Comparison of ENCODE assay signal across 8 cellular contexts in the genomic region with DNA sequence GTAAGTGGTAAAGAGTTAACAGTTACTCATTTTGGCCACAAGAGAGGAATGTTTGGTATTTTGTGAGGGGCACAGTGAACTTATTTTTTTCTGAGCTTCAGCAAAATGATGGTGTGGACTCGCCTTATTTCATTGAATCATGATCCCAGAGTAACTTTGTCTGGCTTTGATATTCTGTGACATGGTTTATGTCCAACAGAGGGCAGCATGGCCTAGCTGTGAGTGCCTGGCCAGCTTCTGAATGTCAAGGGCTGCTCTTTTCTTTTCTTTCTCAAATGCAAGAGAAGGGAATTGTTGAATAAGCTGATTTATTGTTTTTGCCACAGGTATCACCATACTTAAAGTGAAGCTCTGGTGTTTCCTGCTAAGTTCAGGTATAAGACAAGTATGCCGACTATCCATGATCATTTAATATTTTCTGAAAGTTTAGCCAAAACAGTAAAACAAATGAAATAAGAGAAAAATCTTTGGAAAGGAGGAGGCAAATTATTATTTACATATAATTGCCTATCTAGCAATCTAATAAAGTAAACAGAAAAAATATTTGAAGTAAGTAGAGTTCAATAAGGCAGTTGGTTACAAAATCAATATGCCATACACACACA. TPM values are rescaled to one million over a fixed set of nuclear protein-coding genes. Genes with fewer than 3 reads are reported as not detected.
DNase-seq lines count a peak whose midpoint lies in the region; ATAC-seq and TF ChIP-seq lines count a peak whose summit lies in the region.

No MANE protein-coding gene starts in this region.

- H3K9me3 ChIP-seq in esophagus muscularis mucosa (no peaks in the 10 kb centered on the region), neural cell (ENCODE audit: low read length) (no peaks in the 10 kb centered on the region), uterus (no peaks in the 10 kb centered on the region)

- H4K20me1 ChIP-seq in neural cell (ENCODE audit: insufficient read depth), result no peaks in the 10 kb centered on the region

- TF ChIP-seq CTCF in C4-2B (conservative IDR thresholded peaks at IDR 0.05) (peak; percentile 81), esophagus muscularis mucosa (IDR thresholded peaks at IDR 0.05) (peak; percentile 31 to 59 (median 44)), neural cell (IDR thresholded peaks at IDR 0.05; ENCODE audit: poor library complexity, severe bottlenecking) (peak; percentile 80), uterus (IDR thresholded peaks at IDR 0.05) (peak in 2 of 4 experiments; percentile 11 to 19)

- H3K4me2 ChIP-seq in neural cell (ENCODE audit: low read length), result no peak overlapping the region

- no peak for TF ChIP-seq POLR2A in esophagus muscularis mucosa (IDR thresholded peaks at IDR 0.05; ENCODE audit: low read depth)
- TF ChIP-seq POLR2A in uterus (IDR thresholded peaks at IDR 0.05), result no peak

- ATAC-seq in GM19452 (IDR thresholded peaks at IDR 0.05; ENCODE audit: unreplicated experiment), result no peak
- no peak for ATAC-seq in HG02938 (IDR thresholded peaks at IDR 0.05; ENCODE audit: unreplicated experiment)

- intact Hi-C loops in esophagus muscularis mucosa (cut with DNase I), result no loop called here
- intact Hi-C loops in uterus (cut with DNase I; ENCODE audit: low total_unique reads), result no loop called here

- WGBS in esophagus muscularis mucosa, result 78% methylated on average over 2 of the region's 2 CpGs

- peaks cover 5% of the 10 kb centered on the region for H3F3A ChIP-seq in neural cell (ENCODE audit: insufficient read depth, low read length, poor library complexity, severe bottlenecking)

- no peak overlapping the region for H3K27ac ChIP-seq in C4-2B
- H3K27ac ChIP-seq in esophagus muscularis mucosa (replicated peaks in 1 of 4), result no peak overlapping the region
- H3K27ac ChIP-seq in neural cell (ENCODE audit: low read length), result no peak overlapping the region
- H3K27ac ChIP-seq in uterus, result no peak overlapping the region

- H3K79me2 ChIP-seq in neural cell (replicated peaks; ENCODE audit: insufficient read depth, low read length), result no peaks in the 10 kb centered on the region

- DNase-seq in HEK293T (ENCODE audit: extremely low spot score) (peak; percentile 48), RKO (ENCODE audit: low spot score) (peak; percentile 62), esophagus muscularis mucosa (ENCODE audit: extremely low spot score) (no peak), uterus (no peak)

- POLR2A ChIA-PET in HEK293T (lab: Yijun Ruan, JAX), result interaction anchor here (1.1 kb wide), 1 partner anchor 11 kb away, joined by 3 read pairs; no protein-coding TSS in a partner anchor

- H3K4me3 ChIP-seq in esophagus muscularis mucosa (no peak overlapping the region), neural cell (ENCODE audit: low read length) (no peak overlapping the region), uterus (no peak overlapping the region)

- H3K4me1 ChIP-seq in esophagus muscularis mucosa (no peaks in the 10 kb centered on the region), uterus (no peaks in the 10 kb centered on the region)

- no peaks in the 10 kb centered on the region for H3K9me2 ChIP-seq in neural cell (ENCODE audit: insufficient read depth, low read length)

- H3K27me3 ChIP-seq in esophagus muscularis mucosa, result no peaks in the 10 kb centered on the region
- H3K27me3 ChIP-seq in neural cell (ENCODE audit: insufficient read depth, low read depth, low read length), result no peaks in the 10 kb centered on the region
- no peaks in the 10 kb centered on the region for H3K27me3 ChIP-seq in uterus

- no peak overlapping the region for H2AFZ ChIP-seq in neural cell (ENCODE audit: low read depth, low read length)

- peak; percentile 89 for TF ChIP-seq RAD21 in neural cell (conservative IDR thresholded peaks at IDR 0.05)

- CTCF ChIA-PET in HEK293T (lab: Yijun Ruan, JAX), result interaction anchor here (0.7 to 1.2 kb wide), 4 partner anchors 13 to 23 kb away, joined by 3 to 4 read pairs (median 3); no protein-coding TSS in a partner anchor

- H3K9ac ChIP-seq in neural cell (ENCODE audit: low read length), result no peak overlapping the region

- TF ChIP-seq EP300 in esophagus muscularis mucosa (IDR thresholded peaks at IDR 0.05) (no peak), neural cell (conservative IDR thresholded peaks at IDR 0.05; ENCODE audit: poor library complexity, severe bottlenecking) (no peak)

- H3K36me3 ChIP-seq in esophagus muscularis mucosa (peaks cover 0 to 38% (median 9%) of the 10 kb centered on the region in 4 donors), neural cell (ENCODE audit: insufficient read depth, low read length) (no peaks in the 10 kb centered on the region), uterus (no peaks in the 10 kb centered on the region)

TF ChIP-seq in HEK293T, 16 proteins besides CTCF, POLR2A, EP300 and RAD21:
- TF ChIP-seq SUZ12 (IDR thresholded peaks at IDR 0.05), result no peak
- TF ChIP-seq NFRKB (IDR thresholded peaks at IDR 0.05), result no peak
- no peak for TF ChIP-seq L3MBTL2 (conservative IDR thresholded peaks at IDR 0.05)
- no peak for TF ChIP-seq BHLHE40 (IDR thresholded peaks at IDR 0.05; ENCODE audit: borderline replicate concordance)
- TF ChIP-seq HDGF (IDR thresholded peaks at IDR 0.05; ENCODE audit: borderline replicate concordance), result no peak
- TF ChIP-seq ELF4 (IDR thresholded peaks at IDR 0.05), result no peak
- TF ChIP-seq ARNT (IDR thresholded peaks at IDR 0.05), result no peak
- no peak for TF ChIP-seq ZNF384 (IDR thresholded peaks at IDR 0.05)
- TF ChIP-seq FOXK2 (IDR thresholded peaks at IDR 0.05), result no peak

TF ChIP-seq in neural cell, 6 proteins besides CTCF, POLR2A, EP300 and RAD21:
- peak; percentile 82 for TF ChIP-seq SMC3 (conservative IDR thresholded peaks at IDR 0.05; ENCODE audit: poor library complexity)
- TF ChIP-seq, protein P1, sequence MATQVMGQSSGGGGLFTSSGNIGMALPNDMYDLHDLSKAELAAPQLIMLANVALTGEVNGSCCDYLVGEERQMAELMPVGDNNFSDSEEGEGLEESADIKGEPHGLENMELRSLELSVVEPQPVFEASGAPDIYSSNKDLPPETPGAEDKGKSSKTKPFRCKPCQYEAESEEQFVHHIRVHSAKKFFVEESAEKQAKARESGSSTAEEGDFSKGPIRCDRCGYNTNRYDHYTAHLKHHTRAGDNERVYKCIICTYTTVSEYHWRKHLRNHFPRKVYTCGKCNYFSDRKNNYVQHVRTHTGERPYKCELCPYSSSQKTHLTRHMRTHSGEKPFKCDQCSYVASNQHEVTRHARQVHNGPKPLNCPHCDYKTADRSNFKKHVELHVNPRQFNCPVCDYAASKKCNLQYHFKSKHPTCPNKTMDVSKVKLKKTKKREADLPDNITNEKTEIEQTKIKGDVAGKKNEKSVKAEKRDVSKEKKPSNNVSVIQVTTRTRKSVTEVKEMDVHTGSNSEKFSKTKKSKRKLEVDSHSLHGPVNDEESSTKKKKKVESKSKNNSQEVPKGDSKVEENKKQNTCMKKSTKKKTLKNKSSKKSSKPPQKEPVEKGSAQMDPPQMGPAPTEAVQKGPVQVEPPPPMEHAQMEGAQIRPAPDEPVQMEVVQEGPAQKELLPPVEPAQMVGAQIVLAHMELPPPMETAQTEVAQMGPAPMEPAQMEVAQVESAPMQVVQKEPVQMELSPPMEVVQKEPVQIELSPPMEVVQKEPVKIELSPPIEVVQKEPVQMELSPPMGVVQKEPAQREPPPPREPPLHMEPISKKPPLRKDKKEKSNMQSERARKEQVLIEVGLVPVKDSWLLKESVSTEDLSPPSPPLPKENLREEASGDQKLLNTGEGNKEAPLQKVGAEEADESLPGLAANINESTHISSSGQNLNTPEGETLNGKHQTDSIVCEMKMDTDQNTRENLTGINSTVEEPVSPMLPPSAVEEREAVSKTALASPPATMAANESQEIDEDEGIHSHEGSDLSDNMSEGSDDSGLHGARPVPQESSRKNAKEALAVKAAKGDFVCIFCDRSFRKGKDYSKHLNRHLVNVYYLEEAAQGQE (IDR thresholded peaks at IDR 0.05; ENCODE audit: borderline replicate concordance), result no peak

RNA-seq across cellular contexts. Expression of gene MRPL22, which starts 31.7 kb away (rescaled TPM):
- total RNA-seq in esophagus muscularis mucosa (10 to 100 TPM in 3 of 4 donors, 1 to 10 TPM in 1; 8.7 to 31.4 (median 17.2) TPM), uterus (10 to 100 TPM; 12.6 to 39.2 (median 22.7) TPM)
- polyA plus RNA-seq in neural cell, result 26.8 and 28.0 TPM in 2 replicates
- 26.8 and 42.1 TPM in 2 replicates for polyA minus RNA-seq in neural cell

RNA-seq across cellular contexts. Expression of gene GEMIN5, which starts 34.6 kb away (rescaled TPM):
- 10 to 100 TPM; 14.1 to 20.4 (median 17.3) TPM for total RNA-seq in esophagus muscularis mucosa
- 13.0 and 16.6 TPM in 2 replicates for polyA plus RNA-seq in neural cell
- 33.6 and 36.0 TPM in 2 replicates for polyA minus RNA-seq in neural cell
- total RNA-seq in uterus, result 10 to 100 TPM in 3 of 4 donors, 1 to 10 TPM in 1; 10.0 to 26.5 (median 19.3) TPM

RNA-seq across cellular contexts. Expression of gene KIF4B, which starts 41.0 kb away (rescaled TPM):
- total RNA-seq in esophagus muscularis mucosa (under 1 TPM in 2 of 4 donors, not detected in 2; under 0.01 TPM), uterus (under 1 TPM in 1 of 4 donors, not detected in 3; 0.07 TPM)
- not detected in 2 replicates for polyA plus RNA-seq in neural cell
- polyA minus RNA-seq in neural cell, result 0.49 and 0.69 TPM in 2 replicates

Comparison
In these comparisons a context has a peak if more than half of its experiments do, and no peak if none do; other contexts are left out.
1. DNase-seq: peak in HEK293T (single experiment) and RKO (single experiment); none in esophagus muscularis mucosa (single experiment) and uterus (0 of 2).